8 cellular contexts compared by ENCODE assay signal in genomic region chr19:2042485-2043268, GRCh38. TPM values are rescaled to one million over a fixed set of nuclear protein-coding genes. Genes with fewer than 3 reads are reported as not detected.
A peak's percentile ranks its signal among the peaks of the same experiment; 100 is the strongest.
DNase-seq lines count a peak whose midpoint lies in the region; ATAC-seq and TF ChIP-seq lines count a peak whose summit lies in the region.

No MANE protein-coding gene starts in this region.

- H3K4me1 ChIP-seq in OCI-LY3 (ENCODE audit: low read length) = peaks cover 65% of the 10 kb centered on the region
- peaks cover 81 to 93% (median 91%) of the 10 kb centered on the region in 4 donors for H3K4me1 ChIP-seq in esophagus muscularis mucosa

- TF ChIP-seq CTCF in OCI-LY3 (IDR thresholded peaks at IDR 0.05; ENCODE audit: low read depth, low read length) = peak; percentile 29
- no peak for TF ChIP-seq CTCF in esophagus muscularis mucosa (IDR thresholded peaks at IDR 0.05)

- H3K27ac ChIP-seq in OCI-LY3 (ENCODE audit: low read length) (peak overlapping the region; percentile 69), esophagus muscularis mucosa (replicated peaks in 1 of 4) (peak overlapping the region; percentile 99 to 100 (median 100))

- DNase-seq in esophagus muscularis mucosa (ENCODE audit: extremely low spot score) = no peak
- peak; percentile 80 for DNase-seq in sciatic nerve (ENCODE audit: low spot score)
- DNase-seq in 8988T = no peak
- DNase-seq in middle frontal gyrus (ENCODE audit: extremely low spot score, low spot score) = no peak

- WGBS in esophagus muscularis mucosa = 26% methylated on average over 27 of the region's 30 CpGs

- H3K4me3 ChIP-seq in OCI-LY3 (ENCODE audit: low read length) (peak overlapping the region; percentile 46), esophagus muscularis mucosa (peak overlapping the region; percentile 40 to 53 (median 43))

- H3K36me3 ChIP-seq in OCI-LY3 (replicated peaks; ENCODE audit: low read depth, low read length) (peaks cover 83% of the 10 kb centered on the region), esophagus muscularis mucosa (peaks cover 51 to 94% (median 88%) of the 10 kb centered on the region in 4 donors)

- H3K9me3 ChIP-seq in OCI-LY3 (ENCODE audit: insufficient read depth, low read length) (no peaks in the 10 kb centered on the region), esophagus muscularis mucosa (no peaks in the 10 kb centered on the region)

- no peak for TF ChIP-seq EP300 in esophagus muscularis mucosa (IDR thresholded peaks at IDR 0.05)

- TF ChIP-seq POLR2A in esophagus muscularis mucosa (IDR thresholded peaks at IDR 0.05; ENCODE audit: low read depth) = no peak

- H3K27me3 ChIP-seq in OCI-LY3 (ENCODE audit: low read depth, low read length) (no peaks in the 10 kb centered on the region), esophagus muscularis mucosa (no peaks in the 10 kb centered on the region)

- peak overlapping the region; percentile 26; the same call in 1 of the 2 replicates for H3K9ac ChIP-seq in OCI-LY3 (ENCODE audit: low read length)

- H4K20me1 ChIP-seq in OCI-LY3 (ENCODE audit: insufficient read depth, low read length) = peaks cover 96% of the 10 kb centered on the region

- H2AFZ ChIP-seq in OCI-LY3 (ENCODE audit: low read depth, low read length) = no peak overlapping the region

- H3K4me2 ChIP-seq in OCI-LY3 (ENCODE audit: low read length) = peak overlapping the region; percentile 46

- ATAC-seq in GM19324 (IDR thresholded peaks at IDR 0.05; ENCODE audit: low FRiP score, unreplicated experiment) (peak; percentile 16), sciatic nerve (peak; percentile 1), GM21825 (IDR thresholded peaks at IDR 0.05; ENCODE audit: unreplicated experiment) (no peak), GM21737 (IDR thresholded peaks at IDR 0.05; ENCODE audit: unreplicated experiment) (no peak)

- peaks cover 66% of the 10 kb centered on the region for H3K79me2 ChIP-seq in OCI-LY3 (ENCODE audit: low read length)

- intact Hi-C loops in esophagus muscularis mucosa (cut with DNase I) = no loop called here
- intact Hi-C loops in sciatic nerve (cut with DNase I) = no loop called here

RNA-seq across cellular contexts. Expression of gene MKNK2, which starts 8.4 kb away (rescaled TPM):
- 100 to 1,000 TPM; 113 to 267 (median 193) TPM for total RNA-seq in esophagus muscularis mucosa
- 140 TPM for total RNA-seq in sciatic nerve

RNA-seq across cellular contexts. Expression of gene BTBD2, which starts 27.2 kb away (rescaled TPM):
- total RNA-seq in esophagus muscularis mucosa (100 to 1,000 TPM in 1 of 4 donors, 10 to 100 TPM in 3; 52.8 to 137 (median 77.1) TPM), sciatic nerve (65.7 TPM)

RNA-seq across cellular contexts. Expression of gene MOB3A, which starts 53.4 kb away (rescaled TPM):
- total RNA-seq in esophagus muscularis mucosa (10 to 100 TPM; 43.6 to 85.2 (median 56.3) TPM), sciatic nerve (54.0 TPM)

RNA-seq across cellular contexts. Expression of gene IZUMO4, which starts 54.0 kb away (rescaled TPM):
- 1 to 10 TPM; 1.9 to 6.0 (median 3.9) TPM for total RNA-seq in esophagus muscularis mucosa
- 37.8 TPM for total RNA-seq in sciatic nerve

Comparison
In these comparisons a context has a peak if more than half of its experiments do, and no peak if none do; other contexts are left out.
1. ATAC-seq: peak in GM19324 (single experiment) and sciatic nerve (single experiment); none in GM21825 (single experiment) and GM21737 (single experiment).